In the genomic region with DNA sequence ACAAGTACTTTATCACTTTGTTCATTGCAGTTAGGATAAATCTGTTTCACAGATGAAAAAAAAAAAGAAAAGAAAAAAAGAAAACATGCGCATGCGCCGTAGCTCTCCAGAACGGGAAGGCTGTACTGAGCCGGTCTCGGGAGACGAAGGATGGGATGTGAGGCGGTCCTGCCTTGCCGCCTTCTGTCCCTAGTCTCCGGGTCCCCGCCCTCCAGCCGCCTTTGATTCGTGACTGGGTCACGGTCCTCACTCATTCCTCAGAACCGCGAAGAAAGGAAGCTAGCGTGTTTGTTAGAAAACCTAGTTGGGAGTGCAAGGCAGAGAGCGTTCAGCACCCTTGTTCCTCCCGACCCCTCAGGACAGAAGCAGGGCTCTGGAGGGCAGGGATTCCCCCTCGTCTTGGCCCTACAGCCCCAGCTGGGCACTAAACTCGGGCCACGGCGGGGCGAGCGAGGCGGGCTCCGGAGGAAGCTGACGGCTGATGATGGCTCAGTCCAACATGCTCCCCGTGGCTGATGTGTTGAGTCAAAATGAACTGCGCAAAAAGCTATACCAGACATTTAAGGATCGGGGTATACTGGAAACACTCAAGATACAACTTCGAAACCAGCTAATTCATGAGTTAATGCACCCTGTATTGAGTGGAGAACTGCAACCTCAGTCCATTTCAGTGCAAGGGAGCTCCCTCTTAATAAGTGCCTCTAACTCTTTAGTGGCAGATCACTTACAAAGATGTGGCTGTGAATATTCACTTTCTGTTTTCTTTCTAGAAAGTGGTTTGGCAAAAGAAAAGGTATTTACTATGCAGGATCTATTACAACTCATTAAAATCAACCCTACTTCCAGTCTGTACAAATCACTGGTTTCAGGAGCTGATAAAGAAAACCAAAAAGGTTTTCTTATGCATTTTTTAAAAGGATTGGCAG, we compare ENCODE assay signal across 9 cellular contexts. TPM values are rescaled to one million over a fixed set of nuclear protein-coding genes. Genes with fewer than 3 reads are reported as not detected.
DNase-seq lines count a peak whose midpoint lies in the region; ATAC-seq, FAIRE-seq and TF ChIP-seq lines count a peak whose summit lies in the region.
"Had no signal": no experiment of that assay in that cellular context is flagged by ENCODE, and none has a peak within 500 bp of the region (broad histone marks: within the 10 kb centered on the region; RNA-seq: fewer than 3 reads in every experiment).

No MANE protein-coding gene starts in this region.

- TF ChIP-seq EP300 in stomach (IDR thresholded peaks at IDR 0.05), result no peak

- H3K4me1 Mint-ChIP-seq in activated CD8-positive, alpha-beta T cell treated with anti-CD3 and anti-CD28 coated beads for 36 hours (ENCODE audit: low read depth), result peaks cover 3% of the 10 kb centered on the region

- H3K27me3 Mint-ChIP-seq in activated CD8-positive, alpha-beta T cell treated with anti-CD3 and anti-CD28 coated beads for 36 hours, result no peaks in the 10 kb centered on the region

- H3K36me3 Mint-ChIP-seq in activated CD8-positive, alpha-beta T cell treated with anti-CD3 and anti-CD28 coated beads for 36 hours (ENCODE audit: low read depth), result peaks cover 7% of the 10 kb centered on the region

- peak overlapping the region; percentile 0 to 25 (median 16) for H3K4me3 ChIP-seq in stomach
- H3K4me3 ChIP-seq: A549 had no signal

- TF ChIP-seq CTCF in activated CD8-positive, alpha-beta T cell treated with anti-CD3 and anti-CD28 coated beads for 36 hours (IDR thresholded peaks at IDR 0.05), result no peak
- TF ChIP-seq CTCF in stomach (IDR thresholded peaks at IDR 0.05), result no peak

- peaks cover 0 to 2% (median 0%) of the 10 kb centered on the region in 4 donors for H3K4me1 ChIP-seq in stomach
- H3K4me1 ChIP-seq: A549 had no signal

- 74 to 87% (median 83%) methylated on average over 32 of the region's 32 CpGs for WGBS in stomach, 5 donors

- FAIRE-seq in frontal cortex (lab: Jason Lieb, UNC), result no peak
- FAIRE-seq: A549 had no signal

- H3K36me3 ChIP-seq in stomach, result peaks cover 16 to 78% (median 74%) of the 10 kb centered on the region in 4 donors

- H3K27ac Mint-ChIP-seq in activated CD8-positive, alpha-beta T cell treated with anti-CD3 and anti-CD28 coated beads for 36 hours, result peak overlapping the region; percentile 81

- ATAC-seq in activated CD8-positive, alpha-beta T cell treated with anti-CD3 and anti-CD28 coated beads for 36 hours, result peak; percentile 55
- no peak for ATAC-seq in GM19467 (IDR thresholded peaks at IDR 0.05; ENCODE audit: unreplicated experiment)
- ATAC-seq: A549 had no signal

- POLR2A ChIA-PET in activated CD8-positive, alpha-beta T cell treated with anti-CD3 and anti-CD28 coated beads for 36 hours (lab: Charles Lee), result interaction anchor here (0.6 to 1.5 kb wide), 3 partner anchors 10 to 111 kb away, joined by 3 to 5 read pairs (median 3); no protein-coding TSS in a partner anchor
- POLR2A ChIA-PET in HEK293T (lab: Yijun Ruan, JAX), result interaction anchor here (0.7 kb wide), 1 partner anchor 48 kb away, joined by 3 read pairs; no protein-coding TSS in a partner anchor

- peak; percentile 15 for DNase-seq in activated CD4-positive, alpha-beta T cell treated with anti-CD3 and anti-CD28 coated beads for 48 hours
- no peak for DNase-seq in activated CD4-positive, alpha-beta T cell treated with anti-CD3 and anti-CD28 coated beads for 1 hour
- DNase-seq in activated CD8-positive, alpha-beta T cell treated with anti-CD3 and anti-CD28 coated beads for 36 hours, result peak; percentile 12
- DNase-seq in frontal cortex (ENCODE audit: low spot score in 2 of 2) (peak; percentile 7 to 35), stomach (no peak), NCI-H1694 treated with DMSO at 0.1 percent for 48 hours (lab: John Stamatoyannopoulos, UW) (no peak), HEK293T (ENCODE audit: extremely low spot score) (no peak)

- no peaks in the 10 kb centered on the region for H3K9me3 Mint-ChIP-seq in activated CD8-positive, alpha-beta T cell treated with anti-CD3 and anti-CD28 coated beads for 36 hours

- no peaks in the 10 kb centered on the region for H3K27me3 ChIP-seq in stomach

- intact Hi-C loops in activated CD8-positive, alpha-beta T cell treated with anti-CD3 and anti-CD28 coated beads for 36 hours (cut with micrococcal nuclease), result no loop called here
- intact Hi-C loops in stomach (cut with DNase I; ENCODE audit: low total_unique reads), result no loop called here

- no peaks in the 10 kb centered on the region for H3K9me3 ChIP-seq in stomach
- H3K9me3 ChIP-seq: A549 had no signal

- H3K27ac ChIP-seq in stomach, result no peak overlapping the region
- H3K27ac ChIP-seq: A549 had no signal

- CTCF ChIA-PET in activated CD8-positive, alpha-beta T cell treated with anti-CD3 and anti-CD28 coated beads for 36 hours (lab: Charles Lee), result interaction anchor here (0.8 to 1.2 kb wide), 2 partner anchors 9 to 44 kb away, joined by 3 read pairs; no protein-coding TSS in a partner anchor
- CTCF ChIA-PET in HEK293T (lab: Yijun Ruan, JAX), result no interaction called here

- no peak for TF ChIP-seq POLR2A in stomach (IDR thresholded peaks at IDR 0.05)

- H3K4me3 Mint-ChIP-seq in activated CD8-positive, alpha-beta T cell treated with anti-CD3 and anti-CD28 coated beads for 36 hours, result peak overlapping the region; percentile 72

TF ChIP-seq in HEK293T, 16 proteins besides CTCF, POLR2A, EP300 and RAD21:
- TF ChIP-seq FOXK2 (IDR thresholded peaks at IDR 0.05), result no peak
- no peak for TF ChIP-seq SUZ12 (IDR thresholded peaks at IDR 0.05)
- TF ChIP-seq, protein P1, sequence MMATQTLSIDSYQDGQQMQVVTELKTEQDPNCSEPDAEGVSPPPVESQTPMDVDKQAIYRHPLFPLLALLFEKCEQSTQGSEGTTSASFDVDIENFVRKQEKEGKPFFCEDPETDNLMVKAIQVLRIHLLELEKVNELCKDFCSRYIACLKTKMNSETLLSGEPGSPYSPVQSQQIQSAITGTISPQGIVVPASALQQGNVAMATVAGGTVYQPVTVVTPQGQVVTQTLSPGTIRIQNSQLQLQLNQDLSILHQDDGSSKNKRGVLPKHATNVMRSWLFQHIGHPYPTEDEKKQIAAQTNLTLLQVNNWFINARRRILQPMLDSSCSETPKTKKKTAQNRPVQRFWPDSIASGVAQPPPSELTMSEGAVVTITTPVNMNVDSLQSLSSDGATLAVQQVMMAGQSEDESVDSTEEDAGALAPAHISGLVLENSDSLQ (IDR thresholded peaks at IDR 0.05), result no peak
- TF ChIP-seq CTBP1 (IDR thresholded peaks at IDR 0.05; ENCODE audit: borderline replicate concordance), result no peak
- TF ChIP-seq FOXM1 (IDR thresholded peaks at IDR 0.05; ENCODE audit: borderline replicate concordance), result no peak
- no peak for TF ChIP-seq NFRKB (IDR thresholded peaks at IDR 0.05)
- no peak for TF ChIP-seq HDGF (IDR thresholded peaks at IDR 0.05; ENCODE audit: borderline replicate concordance)
- TF ChIP-seq FOXA1 (IDR thresholded peaks at IDR 0.05), result no peak
- TF ChIP-seq ELF4 (IDR thresholded peaks at IDR 0.05), result no peak
- TF ChIP-seq BHLHE40 (IDR thresholded peaks at IDR 0.05; ENCODE audit: borderline replicate concordance), result no peak
- no peak for TF ChIP-seq ZNF384 (IDR thresholded peaks at IDR 0.05)
- no peak for TF ChIP-seq L3MBTL2 (conservative IDR thresholded peaks at IDR 0.05)
- no peak for TF ChIP-seq ARNT (IDR thresholded peaks at IDR 0.05)

RNA-seq across cellular contexts. Expression of a gene that starts 40.0 kb away (rescaled TPM):
- 1 to 10 TPM; 4.8 to 4.9 TPM for total RNA-seq in activated CD8-positive, alpha-beta T cell treated with anti-CD3 and anti-CD28 coated beads for 36 hours
- total RNA-seq in frontal cortex, result 81.1 TPM
- total RNA-seq in stomach, result 10 to 100 TPM in 4 of 5 donors, 1 to 10 TPM in 1; 9.0 to 53.2 (median 25.0) TPM
- 1 to 10 TPM; 1.2 to 3.1 (median 2.6) TPM for polyA plus RNA-seq in stomach

Comparison
In these comparisons a context has a peak if more than half of its experiments do, and no peak if none do; other contexts are left out.
1. DNase-seq: peak in activated CD4-positive, alpha-beta T cell treated with anti-CD3 and anti-CD28 coated beads for 48 hours (single experiment), activated CD8-positive, alpha-beta T cell treated with anti-CD3 and anti-CD28 coated beads for 36 hours (single experiment) and frontal cortex (2 of 2); none in activated CD4-positive, alpha-beta T cell treated with anti-CD3 and anti-CD28 coated beads for 1 hour (single experiment), stomach (single experiment), NCI-H1694 treated with DMSO at 0.1 percent for 48 hours (single experiment) and HEK293T (single experiment).